In the genomic region with DNA sequence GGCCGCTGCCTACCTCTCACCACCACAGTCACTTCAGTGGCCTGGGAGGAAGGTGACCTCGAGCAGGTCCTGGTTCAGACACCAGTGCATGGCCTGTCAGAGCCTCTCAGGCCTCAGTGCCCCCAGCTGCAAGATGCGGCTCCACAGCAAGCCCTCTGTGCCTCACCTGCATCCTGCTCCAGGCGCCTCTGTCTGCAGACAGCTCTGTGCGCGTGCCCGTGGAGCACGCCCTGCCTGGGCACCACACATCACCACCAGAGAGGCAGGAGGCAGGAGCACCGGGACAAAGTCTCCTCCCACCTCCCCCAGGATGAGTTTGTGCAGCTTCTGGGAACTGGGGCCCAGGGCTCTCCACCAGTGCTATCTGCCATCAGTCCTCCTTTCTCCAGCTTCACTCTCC, we compare ENCODE assay signal across 19 cellular contexts.
A peak's percentile ranks its signal among the peaks of the same experiment; 100 is the strongest.
DNase-seq lines count a peak whose midpoint lies in the region; ATAC-seq, FAIRE-seq and TF ChIP-seq lines count a peak whose summit lies in the region.
"Had no signal": no experiment of that assay in that cellular context is flagged by ENCODE, and none has a peak within 500 bp of the region (broad histone marks: within the 10 kb centered on the region; RNA-seq: fewer than 3 reads in every experiment).

No MANE protein-coding gene starts in this region.

- H2BK20ac ChIP-seq in H1 (ENCODE audit: low read length), result no peak overlapping the region

- H3K79me1 ChIP-seq in H1 (ENCODE audit: low read depth, low read length), result no peaks in the 10 kb centered on the region

- CTCF ChIA-PET in H1 (lab: Charles Lee; ENCODE audit: partially characterized antibody), result interaction anchor here (1.1 to 1.7 kb wide), 5 partner anchors 11 to 111 kb away, joined by 3 to 5 read pairs (median 5); no protein-coding TSS in a partner anchor
- CTCF ChIA-PET in naive thymus-derived CD4-positive, alpha-beta T cell (lab: Charles Lee), result no interaction called here

- no peak overlapping the region for H3K4me3 Mint-ChIP-seq in stimulated activated memory B cell treated with anti-CD40 and anti-IgM and Interleukin-4, amounts not matched to agents 10 μg/mL and 1 μg/mL and 100 μg/mL, for 72 hours
- no peak overlapping the region for H3K4me3 Mint-ChIP-seq in naive thymus-derived CD4-positive, alpha-beta T cell
- H3K4me3 Mint-ChIP-seq: memory B cell; stimulated activated naive B cell treated with anti-CD40 and anti-IgM and Interleukin-4, amounts not matched to agents 10 μg/mL and 1 μg/mL and 100 μg/mL, for 72 hours; T-helper 2 cell treated with Interferon-gamma antibody and Interleukin-4, amounts not matched to agents 5 μg/mL and 100 μg/mL, for 36 hours had no signal

- no peak overlapping the region for H3K4ac ChIP-seq in H1 (replicated peaks; ENCODE audit: insufficient read length, low read depth, low read length)

- no peak overlapping the region for H4K5ac ChIP-seq in H1 (ENCODE audit: insufficient read length, low read depth, low read length)

- peak; percentile 72 for DNase-seq in NCI-H2196 (lab: John Stamatoyannopoulos, UW; ENCODE audit: unreplicated experiment)
- no peak for DNase-seq in NCI-H2196 treated with DMSO at 0.1 percent for 48 hours (lab: John Stamatoyannopoulos, UW; ENCODE audit: unreplicated experiment)
- DNase-seq in NCI-H69 (lab: John Stamatoyannopoulos, UW), result peak; percentile 39
- DNase-seq in H1 (ENCODE audit: low read depth in 1 of 2, low spot score in 2 of 2), result no peak
- DNase-seq in H7, result no peak
- no peak for DNase-seq in NCI-H1105 treated with DMSO at 0.1 percent for 48 hours (lab: John Stamatoyannopoulos, UW)
- DNase-seq in naive thymus-derived CD4-positive, alpha-beta T cell, result no peak
- DNase-seq: effector CD8-positive, alpha-beta T cell; kidney; NK-92 treated with Interleukin-12 subunit alpha and Interleukin-12 subunit beta, amount 100 ng/mL, for 24 hours; stimulated activated CD4-positive, alpha-beta T cell treated with anti-CD3 and anti-CD28 coated beads, Interleukin-12 subunit alpha, Interleukin-12 subunit beta, amount 100 ng/mL, for 4 hours; stimulated activated naive B cell treated with anti-CD40 and anti-IgM and Interleukin-4, amounts not matched to agents 10 μg/mL and 1 μg/mL and 100 μg/mL, for 72 hours; upper lobe of left lung had no signal

- no peak overlapping the region for H3K4me2 ChIP-seq in H1 (ENCODE audit: insufficient read depth in 1 of 2, low read depth in 2 of 2, low read length in 2 of 2)
- H3K4me2 ChIP-seq: A549 had no signal

- no peak overlapping the region for H2BK15ac ChIP-seq in H1 (ENCODE audit: low read length)

- TF ChIP-seq POLR2A in H1 (IDR thresholded peaks at IDR 0.05; ENCODE audit: control extremely low read depth in 1 of 2, low read depth in 2 of 2, low read length in 2 of 2), result no peak

- H3K79me2 ChIP-seq in H1 (ENCODE audit: control insufficient read depth in 1 of 2, insufficient read depth in 2 of 2, low read length in 2 of 2), result no peaks in the 10 kb centered on the region

- H3K14ac ChIP-seq in H1 (ENCODE audit: insufficient read length), result no peak overlapping the region

- H3K4me3 ChIP-seq in H1 (ENCODE audit: extremely low read depth in 1 of 4, insufficient read depth in 2 of 4, low read depth in 3 of 4, low read length in 4 of 4) (no peak overlapping the region), H7 (ENCODE audit: insufficient read depth, low read depth, low read length) (no peak overlapping the region)
- H3K4me3 ChIP-seq in naive thymus-derived CD4-positive, alpha-beta T cell (ENCODE audit: low read length), result no peak overlapping the region
- H3K4me3 ChIP-seq: A549, upper lobe of left lung had no signal

- H3K9me3 ChIP-seq in H1 (ENCODE audit: insufficient read depth in 2 of 2, low read depth in 1 of 2, low read length in 1 of 2), result no peaks in the 10 kb centered on the region
- no peaks in the 10 kb centered on the region for H3K9me3 ChIP-seq in naive thymus-derived CD4-positive, alpha-beta T cell (ENCODE audit: control insufficient read depth in 2 of 3, low read length in 3 of 3)
- H3K9me3 ChIP-seq: A549, upper lobe of left lung had no signal

- 70% methylated on average over 7 of the region's 9 CpGs; no CpG with 5 or more reads in 1 of the 2 experiments for WGBS in H1 (ENCODE audit: extremely low coverage in 1 of 2, insufficient coverage in 1 of 2, insufficient read length in 1 of 2, insufficient replicate concordance in 2 of 2, low coverage in 1 of 2, low lambda C conversion rate in 2 of 2, missing lambda C conversion rate in 1 of 2), 2 experiments

- FAIRE-seq in H1 (lab: Jason Lieb, UNC), result no peak
- FAIRE-seq: A549, HTR-8/SVneo, kidney had no signal

- no peaks in the 10 kb centered on the region for H3K9me3 Mint-ChIP-seq in stimulated activated memory B cell treated with anti-CD40 and anti-IgM and Interleukin-4, amounts not matched to agents 10 μg/mL and 1 μg/mL and 100 μg/mL, for 72 hours
- H3K9me3 Mint-ChIP-seq in naive thymus-derived CD4-positive, alpha-beta T cell, result peaks cover 0 to 3% (median 0%) of the 10 kb centered on the region in 11 donors
- H3K9me3 Mint-ChIP-seq: activated T-helper 2 cell treated with anti-CD3 and anti-CD28 coated beads, Interferon-gamma antibody, Interleukin-2, Interleukin-4, amounts not matched to agents 10 μg/mL and 5 μg/mL and 100 μg/mL, durations not matched to agents 14 hours and 24 hours and 36 hours; memory B cell; stimulated activated naive B cell treated with anti-CD40 and anti-IgM and Interleukin-4, amounts not matched to agents 10 μg/mL and 1 μg/mL and 100 μg/mL, for 72 hours; T-helper 2 cell treated with Interferon-gamma antibody and Interleukin-4, amounts not matched to agents 5 μg/mL and 100 μg/mL, for 36 hours had no signal

- no peaks in the 10 kb centered on the region for H3K36me3 Mint-ChIP-seq in stimulated activated memory B cell treated with anti-CD40 and anti-IgM and Interleukin-4, amounts not matched to agents 10 μg/mL and 1 μg/mL and 100 μg/mL, for 72 hours
- no peaks in the 10 kb centered on the region for H3K36me3 Mint-ChIP-seq in naive thymus-derived CD4-positive, alpha-beta T cell
- H3K36me3 Mint-ChIP-seq: memory B cell; stimulated activated naive B cell treated with anti-CD40 and anti-IgM and Interleukin-4, amounts not matched to agents 10 μg/mL and 1 μg/mL and 100 μg/mL, for 72 hours had no signal

- H3K27ac ChIP-seq in H1 (ENCODE audit: low read depth, low read length), result no peak overlapping the region
- no peak overlapping the region for H3K27ac ChIP-seq in naive thymus-derived CD4-positive, alpha-beta T cell (ENCODE audit: low read depth, low read length)
- H3K27ac ChIP-seq: upper lobe of left lung had no signal

- no peak for TF ChIP-seq EP300 in H1 (IDR thresholded peaks at IDR 0.05; ENCODE audit: borderline replicate concordance in 1 of 2, low read depth in 2 of 2, low read length in 2 of 2)

- POLR2A ChIA-PET in H1 (lab: Charles Lee; ENCODE audit: partially characterized antibody), result interaction anchor here (1.1 kb wide), 1 partner anchor 9 kb away, joined by 3 read pairs; no protein-coding TSS in a partner anchor
- POLR2A ChIA-PET in naive thymus-derived CD4-positive, alpha-beta T cell (lab: Charles Lee), result no interaction called here

- peak overlapping the region; percentile 75; the same call in 1 of the 2 replicates for H2BK12ac ChIP-seq in H1 (ENCODE audit: low read depth, low read length)

- TF ChIP-seq RAD21 in H1 (IDR thresholded peaks at IDR 0.05 in 1 of 2, conservative IDR thresholded peaks at IDR 0.05 in 1 of 2; ENCODE audit: low read depth in 2 of 2, low read length in 2 of 2), result no peak

- TF ChIP-seq CTCF in H1 (IDR thresholded peaks at IDR 0.05; ENCODE audit: control extremely low read depth in 1 of 3, insufficient read depth in 1 of 3, low read depth in 1 of 3, low read length in 3 of 3), result no peak

- H3K23ac ChIP-seq in H1 (ENCODE audit: insufficient read length), result no peak overlapping the region

- no peaks in the 10 kb centered on the region for H4K20me1 ChIP-seq in H1 (replicated peaks in 1 of 2; ENCODE audit: control insufficient read depth in 1 of 2, insufficient read depth in 2 of 2, low read length in 2 of 2)

- no peaks in the 10 kb centered on the region for H3K4me1 Mint-ChIP-seq in stimulated activated memory B cell treated with anti-CD40 and anti-IgM and Interleukin-4, amounts not matched to agents 10 μg/mL and 1 μg/mL and 100 μg/mL, for 72 hours
- H3K4me1 Mint-ChIP-seq in naive thymus-derived CD4-positive, alpha-beta T cell, result peaks cover 0 to 7% (median 0%) of the 10 kb centered on the region in 7 donors
- H3K4me1 Mint-ChIP-seq: memory B cell; stimulated activated naive B cell treated with anti-CD40 and anti-IgM and Interleukin-4, amounts not matched to agents 10 μg/mL and 1 μg/mL and 100 μg/mL, for 72 hours had no signal

- intact Hi-C loops in naive thymus-derived CD4-positive, alpha-beta T cell (cut with micrococcal nuclease), result no loop called here

- no peak overlapping the region for H2BK120ac ChIP-seq in H1 (replicated peaks; ENCODE audit: low read depth, low read length)

- H4K8ac ChIP-seq in H1 (ENCODE audit: extremely low read depth, insufficient read depth, low read length), result no peak overlapping the region

- no peak overlapping the region for H3K18ac ChIP-seq in H1 (ENCODE audit: extremely low read depth, low read length)

- H3K56ac ChIP-seq in H1 (replicated peaks; ENCODE audit: insufficient read length, low read depth, low read length), result no peak overlapping the region

- H2BK5ac ChIP-seq in H1 (ENCODE audit: low read depth, low read length), result no peak overlapping the region

- H3K36me3 ChIP-seq in H1 (ENCODE audit: control insufficient read depth in 2 of 4, insufficient read depth in 4 of 4, low read length in 3 of 4) (no peaks in the 10 kb centered on the region), H7 (replicated peaks; ENCODE audit: control insufficient read depth, insufficient read depth, low read length) (no peaks in the 10 kb centered on the region)
- no peaks in the 10 kb centered on the region for H3K36me3 ChIP-seq in naive thymus-derived CD4-positive, alpha-beta T cell (ENCODE audit: control insufficient read depth in 2 of 3, insufficient read depth in 3 of 3, low read length in 3 of 3)
- H3K36me3 ChIP-seq: upper lobe of left lung had no signal

- H3K23me2 ChIP-seq in H1 (ENCODE audit: low read depth, low read length), result no peaks in the 10 kb centered on the region

- H3K9ac ChIP-seq in H1 (replicated peaks in 1 of 4; ENCODE audit: extremely low read depth in 1 of 4, low read depth in 3 of 4, low read length in 3 of 4), result no peak overlapping the region; a peak in 1 of 7 replicates

- peak; percentile 20 for ATAC-seq in stimulated activated memory B cell treated with anti-CD40 and anti-IgM and Interleukin-4, amounts not matched to agents 10 μg/mL and 1 μg/mL and 100 μg/mL, for 72 hours
- ATAC-seq in naive thymus-derived CD4-positive, alpha-beta T cell, result no peak
- ATAC-seq: stimulated activated naive B cell treated with anti-CD40 and anti-IgM and Interleukin-4, amounts not matched to agents 10 μg/mL and 1 μg/mL and 100 μg/mL, for 72 hours had no signal

- H3K27me3 Mint-ChIP-seq in stimulated activated memory B cell treated with anti-CD40 and anti-IgM and Interleukin-4, amounts not matched to agents 10 μg/mL and 1 μg/mL and 100 μg/mL, for 72 hours, result peaks cover 13% of the 10 kb centered on the region
- H3K27me3 Mint-ChIP-seq in naive thymus-derived CD4-positive, alpha-beta T cell, result peaks cover 0 to 6% (median 5%) of the 10 kb centered on the region in 5 donors

- no peak overlapping the region for H4K91ac ChIP-seq in H1 (replicated peaks; ENCODE audit: insufficient read length, low read length)

- H2AK5ac ChIP-seq in H1 (ENCODE audit: low read depth, low read length), result no peak overlapping the region

- H3K27ac Mint-ChIP-seq in stimulated activated memory B cell treated with anti-CD40 and anti-IgM and Interleukin-4, amounts not matched to agents 10 μg/mL and 1 μg/mL and 100 μg/mL, for 72 hours, result no peak overlapping the region
- no peak overlapping the region for H3K27ac Mint-ChIP-seq in naive thymus-derived CD4-positive, alpha-beta T cell
- H3K27ac Mint-ChIP-seq: activated T-helper 2 cell treated with anti-CD3 and anti-CD28 coated beads, Interferon-gamma antibody, Interleukin-2, Interleukin-4, amounts not matched to agents 10 μg/mL and 5 μg/mL and 100 μg/mL, durations not matched to agents 14 hours and 24 hours and 36 hours; memory B cell; stimulated activated naive B cell treated with anti-CD40 and anti-IgM and Interleukin-4, amounts not matched to agents 10 μg/mL and 1 μg/mL and 100 μg/mL, for 72 hours; T-helper 2 cell treated with Interferon-gamma antibody and Interleukin-4, amounts not matched to agents 5 μg/mL and 100 μg/mL, for 36 hours had no signal

- H3K27me3 ChIP-seq in H1 (replicated peaks in 1 of 4; ENCODE audit: control insufficient read depth in 3 of 4, extremely low read depth in 1 of 4, insufficient read depth in 3 of 4, low read length in 3 of 4), result no peaks in the 10 kb centered on the region
- no peaks in the 10 kb centered on the region for H3K27me3 ChIP-seq in H7 (ENCODE audit: control insufficient read depth, insufficient read depth, low read length)
- H3K27me3 ChIP-seq in naive thymus-derived CD4-positive, alpha-beta T cell (ENCODE audit: control insufficient read depth in 2 of 2, insufficient read depth in 2 of 2, low read length in 2 of 2), result no peaks in the 10 kb centered on the region
- H3K27me3 ChIP-seq: upper lobe of left lung had no signal

- no peaks in the 10 kb centered on the region; a peak in 1 of 7 replicates for H3K4me1 ChIP-seq in H1 (replicated peaks in 1 of 4; ENCODE audit: control insufficient read depth in 3 of 4, insufficient read depth in 4 of 4, low read length in 3 of 4)
- no peaks in the 10 kb centered on the region for H3K4me1 ChIP-seq in naive thymus-derived CD4-positive, alpha-beta T cell (ENCODE audit: control insufficient read depth in 2 of 2, insufficient read depth in 2 of 2, low read length in 2 of 2)
- H3K4me1 ChIP-seq: A549 had no signal

- no peak overlapping the region for H2AFZ ChIP-seq in H1 (ENCODE audit: low read length)

Comparison
In these comparisons a context has a peak if more than half of its experiments do, and no peak if none do; other contexts are left out.
1. DNase-seq: peak in NCI-H2196 (single experiment) and NCI-H69 (single experiment); none in NCI-H2196 treated with DMSO at 0.1 percent for 48 hours (single experiment), H1 (0 of 2), H7 (single experiment), NCI-H1105 treated with DMSO at 0.1 percent for 48 hours (single experiment) and naive thymus-derived CD4-positive, alpha-beta T cell (0 of 9).